Comparison of ENCODE assay signal across 28 cellular contexts in genomic region chr10:101559596-101560292, GRCh38. TPM values are rescaled to one million over a fixed set of nuclear protein-coding genes. Genes with fewer than 3 reads are reported as not detected.
DNase-seq lines count a peak whose midpoint lies in the region; ATAC-seq and TF ChIP-seq lines count a peak whose summit lies in the region.
"Had no signal": no experiment of that assay in that cellular context is flagged by ENCODE, and none has a peak within 500 bp of the region (broad histone marks: within the 10 kb centered on the region; RNA-seq: fewer than 3 reads in every experiment).

No MANE protein-coding gene starts in this region.

- no peak overlapping the region for H3K4me3 Mint-ChIP-seq in activated CD8-positive, alpha-beta memory T cell treated with anti-CD3 and anti-CD28 coated beads, Interleukin-2, amount 10 ng/mL, durations not matched to agents 7 days and 5 days
- H3K4me3 Mint-ChIP-seq in T-helper 17 cell, result peak overlapping the region; percentile 75
- H3K4me3 Mint-ChIP-seq: activated naive CD8-positive, alpha-beta T cell treated with anti-CD3 and anti-CD28 coated beads for 36 hours had no signal

- CTCF ChIA-PET in activated CD8-positive, alpha-beta memory T cell treated with anti-CD3 and anti-CD28 coated beads, Interleukin-2, amount 10 ng/mL, durations not matched to agents 7 days and 5 days (lab: Charles Lee), result interaction anchor here (1.0 to 1.3 kb wide), 3 partner anchors 10 to 12 kb away, joined by 3 to 5 read pairs (median 4); no protein-coding TSS in a partner anchor

- no peak overlapping the region for H3K9ac ChIP-seq in smooth muscle cell (ENCODE audit: low read depth)

- H3K4me1 Mint-ChIP-seq in activated CD8-positive, alpha-beta memory T cell treated with anti-CD3 and anti-CD28 coated beads, Interleukin-2, amount 10 ng/mL, durations not matched to agents 7 days and 5 days, result peaks cover 19% of the 10 kb centered on the region
- H3K4me1 Mint-ChIP-seq in T-helper 17 cell, result peaks cover 37% of the 10 kb centered on the region

- no peak overlapping the region for H3K4me2 ChIP-seq in smooth muscle cell
- H3K4me2 ChIP-seq: PC-9 had no signal

- H3K27ac ChIP-seq in smooth muscle cell (ENCODE audit: low read depth), result no peak overlapping the region
- H3K27ac ChIP-seq: gastroesophageal sphincter, PC-9, skin epidermis, stomach, tibial artery had no signal

- H3K79me2 ChIP-seq in smooth muscle cell (ENCODE audit: low read depth), result no peaks in the 10 kb centered on the region

- no peak for TF ChIP-seq CTCF in GM10266 (IDR thresholded peaks at IDR 0.05; ENCODE audit: control insufficient read depth, insufficient read depth, low read depth, missing control alignments)
- no peak for TF ChIP-seq CTCF in smooth muscle cell (IDR thresholded peaks at IDR 0.05; ENCODE audit: borderline replicate concordance, insufficient read depth, poor library complexity, severe bottlenecking)

- no peaks in the 10 kb centered on the region for H3K9me3 Mint-ChIP-seq in activated CD8-positive, alpha-beta memory T cell treated with anti-CD3 and anti-CD28 coated beads, Interleukin-2, amount 10 ng/mL, durations not matched to agents 7 days and 5 days (ENCODE audit: low read depth)
- H3K9me3 Mint-ChIP-seq: activated naive CD8-positive, alpha-beta T cell treated with anti-CD3 and anti-CD28 coated beads for 36 hours; activated T-helper 2 cell treated with anti-CD3 and anti-CD28 coated beads, Interferon-gamma antibody, Interleukin-2, Interleukin-4, amounts not matched to agents 10 μg/mL and 5 μg/mL and 100 μg/mL, durations not matched to agents 14 hours and 24 hours and 36 hours had no signal

- H3K9me3 ChIP-seq in T-helper 17 cell (ENCODE audit: control insufficient read depth, low read length, poor library complexity, severe bottlenecking), result no peaks in the 10 kb centered on the region
- H3K9me3 ChIP-seq in smooth muscle cell (replicated peaks; ENCODE audit: low read depth), result no peaks in the 10 kb centered on the region
- H3K9me3 ChIP-seq: gastroesophageal sphincter, stomach, tibial artery had no signal

- peaks cover 3% of the 10 kb centered on the region for H3K27me3 ChIP-seq in smooth muscle cell (ENCODE audit: low read depth)

- 93% methylated on average over 11 of the region's 11 CpGs for WGBS in smooth muscle cell (ENCODE audit: low lambda C conversion rate)

- no peaks in the 10 kb centered on the region for H3K36me3 ChIP-seq in smooth muscle cell (ENCODE audit: low read depth)

- peaks cover 7% of the 10 kb centered on the region for H3K27me3 Mint-ChIP-seq in activated CD8-positive, alpha-beta memory T cell treated with anti-CD3 and anti-CD28 coated beads, Interleukin-2, amount 10 ng/mL, durations not matched to agents 7 days and 5 days
- H3K27me3 Mint-ChIP-seq in T-helper 17 cell, result peaks cover 23% of the 10 kb centered on the region

- H3K36me3 Mint-ChIP-seq in activated CD8-positive, alpha-beta memory T cell treated with anti-CD3 and anti-CD28 coated beads, Interleukin-2, amount 10 ng/mL, durations not matched to agents 7 days and 5 days, result no peaks in the 10 kb centered on the region
- H3K36me3 Mint-ChIP-seq in T-helper 17 cell (ENCODE audit: low read depth), result no peaks in the 10 kb centered on the region
- H3K36me3 Mint-ChIP-seq: activated naive CD8-positive, alpha-beta T cell treated with anti-CD3 and anti-CD28 coated beads for 36 hours had no signal

- no peaks in the 10 kb centered on the region for H3F3A ChIP-seq in smooth muscle cell (ENCODE audit: low read depth)

- no peak overlapping the region for H3K4me3 ChIP-seq in smooth muscle cell
- H3K4me3 ChIP-seq: gastroesophageal sphincter, PC-9, skin epidermis, stomach, tibial artery had no signal

- H2AFZ ChIP-seq in smooth muscle cell (ENCODE audit: low read depth), result no peak overlapping the region
- H2AFZ ChIP-seq: PC-9 had no signal

- no peaks in the 10 kb centered on the region for H3K4me1 ChIP-seq in smooth muscle cell (ENCODE audit: low read depth)
- H3K4me1 ChIP-seq: gastroesophageal sphincter, stomach had no signal

- H4K20me1 ChIP-seq in smooth muscle cell (ENCODE audit: low read depth), result no peaks in the 10 kb centered on the region

- H3K27ac Mint-ChIP-seq in activated CD8-positive, alpha-beta memory T cell treated with anti-CD3 and anti-CD28 coated beads, Interleukin-2, amount 10 ng/mL, durations not matched to agents 7 days and 5 days, result no peak overlapping the region
- no peak overlapping the region for H3K27ac Mint-ChIP-seq in T-helper 17 cell
- H3K27ac Mint-ChIP-seq: activated naive CD8-positive, alpha-beta T cell treated with anti-CD3 and anti-CD28 coated beads for 36 hours; activated T-helper 2 cell treated with anti-CD3 and anti-CD28 coated beads, Interferon-gamma antibody, Interleukin-2, Interleukin-4, amounts not matched to agents 10 μg/mL and 5 μg/mL and 100 μg/mL, durations not matched to agents 14 hours and 24 hours and 36 hours had no signal

- intact Hi-C loops in posterior vena cava (cut with DNase I), result loop anchor here in 1 of 2 donors (10.0 kb wide), 1 partner anchor 275 kb away; no protein-coding TSS in a partner anchor

- no peak for ATAC-seq in activated CD8-positive, alpha-beta memory T cell treated with anti-CD3 and anti-CD28 coated beads, Interleukin-2, amount 10 ng/mL, durations not matched to agents 7 days and 5 days
- no peak for ATAC-seq in T-helper 17 cell
- no peak for ATAC-seq in GM21723 (IDR thresholded peaks at IDR 0.05; ENCODE audit: unreplicated experiment)
- ATAC-seq: gastroesophageal sphincter, left lobe of liver had no signal

- DNase-seq in activated CD8-positive, alpha-beta memory T cell treated with anti-CD3 and anti-CD28 coated beads, Interleukin-2, amount 10 ng/mL, durations not matched to agents 7 days and 5 days, result peak; percentile 23
- DNase-seq in activated CD8-positive, alpha-beta memory T cell treated with anti-CD3 and anti-CD28 coated beads for 24 hours, result no peak
- DNase-seq in GM10266 (ENCODE audit: extremely low spot score), result peak; percentile 4
- no peak for DNase-seq in T-helper 17 cell
- DNase-seq in posterior vena cava (ENCODE audit: low spot score), result peak; percentile 56
- DNase-seq in smooth muscle cell (lab: John Stamatoyannopoulos, UW; ENCODE audit: unreplicated experiment), result no peak
- DNase-seq: ACHN; activated CD4-positive, alpha-beta T cell treated with anti-CD3 and anti-CD28 coated beads for 1 hour; activated naive CD8-positive, alpha-beta T cell treated with anti-CD3 and anti-CD28 coated beads for 36 hours; central memory CD4-positive, alpha-beta T cell; COR-L47; DMS53; GDM1; HCEC 1CT; hippocampal formation; mesenchymal stem cell; NCI-H1105 treated with DMSO at 0.1 percent for 48 hours; NCI-H1930; NCI-H524; PC-9; SHP77; stomach had no signal

RNA-seq across cellular contexts. Expression of gene POLL, which starts 28.3 kb away (rescaled TPM):
- 10 to 100 TPM; 30.5 to 34.1 TPM for total RNA-seq in activated CD8-positive, alpha-beta memory T cell treated with anti-CD3 and anti-CD28 coated beads, Interleukin-2, amount 10 ng/mL, durations not matched to agents 7 days and 5 days
- total RNA-seq in T-helper 17 cell (10 to 100 TPM; 25.3 to 30.9 TPM), posterior vena cava (10 to 100 TPM; 13.9 to 19.1 TPM), smooth muscle cell (9.9 and 14.6 TPM in 2 replicates)
- polyA plus RNA-seq in smooth muscle cell, result 15.1 and 18.1 TPM in 2 replicates

RNA-seq across cellular contexts. Expression of gene DPCD, which starts 28.4 kb away (rescaled TPM):
- total RNA-seq in activated CD8-positive, alpha-beta memory T cell treated with anti-CD3 and anti-CD28 coated beads, Interleukin-2, amount 10 ng/mL, durations not matched to agents 7 days and 5 days, result 1 to 10 TPM; 3.7 to 4.2 TPM
- total RNA-seq in T-helper 17 cell (1 to 10 TPM in 1 of 2 donors, not detected in 1; 1.9 TPM), posterior vena cava (10 to 100 TPM; 11.4 to 12.5 TPM), smooth muscle cell (94.4 and 150 TPM in 2 replicates)
- polyA plus RNA-seq in smooth muscle cell, result 106 and 116 TPM in 2 replicates

Comparison
In these comparisons a context has a peak if more than half of its experiments do, and no peak if none do; other contexts are left out.
1. DNase-seq: peak in activated CD8-positive, alpha-beta memory T cell treated with anti-CD3 and anti-CD28 coated beads, Interleukin-2, amount 10 ng/mL, durations not matched to agents 7 days and 5 days (single experiment), GM10266 (single experiment) and posterior vena cava (single experiment); none in activated CD8-positive, alpha-beta memory T cell treated with anti-CD3 and anti-CD28 coated beads for 24 hours (single experiment), T-helper 17 cell (0 of 3) and smooth muscle cell (single experiment).